ENCODE assay signal across 8 cellular contexts in the genomic region with DNA sequence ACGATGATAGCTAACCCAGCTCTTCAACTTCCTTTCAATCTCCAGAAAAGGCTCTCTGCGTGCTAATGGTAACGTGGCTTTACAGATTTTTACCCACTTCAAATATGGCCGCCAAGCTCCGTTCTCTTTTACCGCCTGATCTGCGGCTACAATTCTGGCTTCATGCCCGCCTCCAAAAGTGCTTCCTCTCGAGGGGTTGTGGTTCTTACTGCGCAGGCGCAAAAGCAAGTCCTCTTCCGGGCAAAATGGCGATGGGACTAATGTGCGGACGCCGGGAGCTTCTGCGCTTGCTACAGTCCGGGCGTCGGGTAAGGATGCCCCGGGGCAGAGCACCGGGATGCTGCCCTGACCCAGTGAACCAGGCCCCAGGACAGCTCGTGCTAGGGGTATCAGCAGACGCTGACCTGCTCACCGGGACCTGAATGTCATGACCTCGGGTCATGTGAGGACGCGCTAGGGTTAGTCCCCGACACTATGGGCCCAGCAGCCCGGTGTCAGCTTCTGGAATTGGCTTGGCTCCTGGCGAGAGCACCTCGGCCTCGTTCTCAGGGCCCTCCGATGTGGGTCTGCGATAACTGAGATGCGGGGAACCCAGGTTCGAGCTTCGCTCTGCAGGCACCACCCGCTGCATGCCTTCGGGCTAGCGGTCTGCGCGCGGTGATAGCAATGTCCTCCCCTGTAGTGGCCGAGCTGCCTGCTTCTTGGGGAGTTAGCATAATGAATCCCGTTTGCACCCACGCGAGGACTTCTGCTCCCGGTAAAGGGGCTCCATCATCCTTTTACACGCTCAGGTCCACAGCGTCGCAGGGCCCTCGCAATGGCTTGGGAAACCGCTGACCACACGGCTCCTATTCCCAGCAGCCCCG. TPM values are rescaled to one million over a fixed set of nuclear protein-coding genes. Genes with fewer than 3 reads are reported as not detected.
DNase-seq lines count a peak whose midpoint lies in the region; TF ChIP-seq lines count a peak whose summit lies in the region.

A gene (plus strand): TSS at position 232 of the 866 bp plus-strand sequence. CDS start 14 bp downstream, at position 246.

- H3K9ac ChIP-seq in SK-N-SH: peak within 1 kb of the TSS; percentile 74

- no peak for TF ChIP-seq EP300 in SK-N-SH (IDR thresholded peaks at IDR 0.05; ENCODE audit: borderline replicate concordance in 1 of 2, low read depth in 1 of 2, low read length in 1 of 2)
- no peak for TF ChIP-seq EP300 in suprapubic skin (IDR thresholded peaks at IDR 0.05)

- H3K27ac ChIP-seq in SK-N-SH (ENCODE audit: low read depth in 2 of 2, low read length in 1 of 2) (peak within 1 kb of the TSS; percentile 53 to 92), suprapubic skin (peak within 1 kb of the TSS; percentile 55)

- H4K20me1 ChIP-seq in SK-N-SH (ENCODE audit: insufficient read depth): no peaks in the 10 kb centered on the region

- H3K9me3 ChIP-seq in SK-N-SH (no peaks in the 10 kb centered on the region), suprapubic skin (peaks cover 7% of the 10 kb centered on the region)

- no peaks in the 10 kb centered on the region for H3K27me3 ChIP-seq in SK-N-SH (ENCODE audit: insufficient read depth)
- no peaks in the 10 kb centered on the region for H3K27me3 ChIP-seq in suprapubic skin

- no peaks in the 10 kb centered on the region for H3K9me2 ChIP-seq in SK-N-SH

- peak within 1 kb of the TSS; percentile 96 for H2AFZ ChIP-seq in SK-N-SH (ENCODE audit: low read depth)

- H3K4me1 ChIP-seq in SK-N-SH (ENCODE audit: control insufficient read depth in 1 of 2, insufficient read depth in 2 of 2, low read depth in 1 of 2, low read length in 1 of 2) (peaks cover 6 to 10% of the 10 kb centered on the region in 2 experiments; a peak in 2 of 4 replicates), suprapubic skin (peaks cover 20% of the 10 kb centered on the region)

- POLR2A ChIA-PET in HEK293T (lab: Yijun Ruan, JAX) (interaction anchor here (0.7 to 2.8 kb wide), 40 partner anchors 9 to 554 kb away, joined by 3 to 19 read pairs (median 4); a partner anchor contains a TSS), SK-N-SH (lab: Yijun Ruan, JAX) (interaction anchor here (1.0 to 1.5 kb wide), 5 partner anchors 14 to 104 kb away, joined by 3 to 6 read pairs (median 4); a partner anchor contains a TSS)

- peaks cover 28% of the 10 kb centered on the region for H3K79me2 ChIP-seq in SK-N-SH (ENCODE audit: insufficient read depth)

- no peak for TF ChIP-seq CTCF in SK-N-SH (IDR thresholded peaks at IDR 0.05)
- TF ChIP-seq CTCF in suprapubic skin (IDR thresholded peaks at IDR 0.05): no peak

- TF ChIP-seq POLR2A in suprapubic skin (IDR thresholded peaks at IDR 0.05): peak in 1 of 2 donors; percentile 45

- H3K4me3 ChIP-seq in SK-N-SH (ENCODE audit: low read depth in 2 of 2, low read length in 1 of 2): peak within 1 kb of the TSS; percentile 85 to 93
- H3K4me3 ChIP-seq in suprapubic skin: peak within 1 kb of the TSS; percentile 60

- CTCF ChIA-PET in HEK293T (lab: Yijun Ruan, JAX) (interaction anchor here (0.6 to 2.5 kb wide), 5 partner anchors 9 to 210 kb away, joined by 3 to 7 read pairs (median 3); no protein-coding TSS in a partner anchor), SK-N-SH (lab: Yijun Ruan, JAX) (interaction anchor here (1.0 to 3.2 kb wide), 8 partner anchors 18 to 211 kb away, joined by 3 to 16 read pairs (median 4); no protein-coding TSS in a partner anchor)

- DNase-seq in GDM1 (lab: John Stamatoyannopoulos, UW): peak; percentile 94
- peak; percentile 92 for DNase-seq in HEK293T (ENCODE audit: extremely low spot score)
- DNase-seq in NCI-H1048 (lab: John Stamatoyannopoulos, UW): peak; percentile 97
- DNase-seq in SK-N-SH: peak; percentile 88
- DNase-seq in activated naive CD4-positive, alpha-beta T cell treated with anti-CD3 and anti-CD28 coated beads, Interleukin-2, amount 50 U/mL, for 16 hours: peak; percentile 93
- DNase-seq in globus pallidus (ENCODE audit: low spot score): peak; percentile 96
- peak in 55 of 56 donors; percentile 66 to 98 (median 90) for DNase-seq in nucleus accumbens (lab: John Stamatoyannopoulos, UW)
- DNase-seq in suprapubic skin (ENCODE audit: low spot score in 2 of 2): peak; percentile 99

- H3K4me2 ChIP-seq in SK-N-SH: peak within 1 kb of the TSS; percentile 81

- under 1% methylated on average over 39 of the region's 56 CpGs for WGBS in SK-N-SH (ENCODE audit: low lambda C conversion rate)
- 0% methylated on average over 27 of the region's 56 CpGs for WGBS in suprapubic skin

- peaks cover 34 to 35% of the 10 kb centered on the region in 2 experiments for H3K36me3 ChIP-seq in SK-N-SH (replicated peaks in 1 of 2; ENCODE audit: control insufficient read depth in 1 of 2, insufficient read depth in 2 of 2, low read length in 1 of 2)
- peaks cover 36% of the 10 kb centered on the region for H3K36me3 ChIP-seq in suprapubic skin

- H3F3A ChIP-seq in SK-N-SH (replicated peaks; ENCODE audit: insufficient read depth): no peaks in the 10 kb centered on the region

- no peak for TF ChIP-seq RAD21 in SK-N-SH (IDR thresholded peaks at IDR 0.05; ENCODE audit: low read length)

TF ChIP-seq in HEK293T, 16 proteins besides CTCF, POLR2A, EP300 and RAD21:
- TF ChIP-seq NFRKB (IDR thresholded peaks at IDR 0.05) (peak; percentile 92), FOXK2 (IDR thresholded peaks at IDR 0.05) (no peak), LEF1 (IDR thresholded peaks at IDR 0.05; ENCODE audit: borderline replicate concordance) (no peak), ARNT (IDR thresholded peaks at IDR 0.05) (no peak), FOXA1 (IDR thresholded peaks at IDR 0.05) (no peak), L3MBTL2 (conservative IDR thresholded peaks at IDR 0.05) (peak; percentile 95), ELF4 (IDR thresholded peaks at IDR 0.05) (peak; percentile 66; the same call in 1 of the 2 replicates), CTBP1 (IDR thresholded peaks at IDR 0.05; ENCODE audit: borderline replicate concordance) (no peak), HDGF (IDR thresholded peaks at IDR 0.05; ENCODE audit: borderline replicate concordance) (no peak), FOXM1 (IDR thresholded peaks at IDR 0.05; ENCODE audit: borderline replicate concordance) (no peak), SUZ12 (IDR thresholded peaks at IDR 0.05) (no peak)
- TF ChIP-seq, protein P1, sequence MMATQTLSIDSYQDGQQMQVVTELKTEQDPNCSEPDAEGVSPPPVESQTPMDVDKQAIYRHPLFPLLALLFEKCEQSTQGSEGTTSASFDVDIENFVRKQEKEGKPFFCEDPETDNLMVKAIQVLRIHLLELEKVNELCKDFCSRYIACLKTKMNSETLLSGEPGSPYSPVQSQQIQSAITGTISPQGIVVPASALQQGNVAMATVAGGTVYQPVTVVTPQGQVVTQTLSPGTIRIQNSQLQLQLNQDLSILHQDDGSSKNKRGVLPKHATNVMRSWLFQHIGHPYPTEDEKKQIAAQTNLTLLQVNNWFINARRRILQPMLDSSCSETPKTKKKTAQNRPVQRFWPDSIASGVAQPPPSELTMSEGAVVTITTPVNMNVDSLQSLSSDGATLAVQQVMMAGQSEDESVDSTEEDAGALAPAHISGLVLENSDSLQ (IDR thresholded peaks at IDR 0.05): no peak

TF ChIP-seq in SK-N-SH, 30 proteins besides CTCF, POLR2A, EP300 and RAD21 (continues in another document):
- TF ChIP-seq GABPA (IDR thresholded peaks at IDR 0.05; ENCODE audit: low read depth) (peak; percentile 85), TAF1 (IDR thresholded peaks at IDR 0.05; ENCODE audit: borderline replicate concordance, low read depth, low read length) (peak; percentile 86), FOXM1 (IDR thresholded peaks at IDR 0.05; ENCODE audit: low read depth) (no peak), EZH2phosphoT487 (IDR thresholded peaks at IDR 0.05; ENCODE audit: borderline replicate concordance, low read depth) (no peak)
- TF ChIP-seq, protein P2, sequence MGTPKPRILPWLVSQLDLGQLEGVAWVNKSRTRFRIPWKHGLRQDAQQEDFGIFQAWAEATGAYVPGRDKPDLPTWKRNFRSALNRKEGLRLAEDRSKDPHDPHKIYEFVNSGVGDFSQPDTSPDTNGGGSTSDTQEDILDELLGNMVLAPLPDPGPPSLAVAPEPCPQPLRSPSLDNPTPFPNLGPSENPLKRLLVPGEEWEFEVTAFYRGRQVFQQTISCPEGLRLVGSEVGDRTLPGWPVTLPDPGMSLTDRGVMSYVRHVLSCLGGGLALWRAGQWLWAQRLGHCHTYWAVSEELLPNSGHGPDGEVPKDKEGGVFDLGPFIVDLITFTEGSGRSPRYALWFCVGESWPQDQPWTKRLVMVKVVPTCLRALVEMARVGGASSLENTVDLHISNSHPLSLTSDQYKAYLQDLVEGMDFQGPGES (IDR thresholded peaks at IDR 0.05; ENCODE audit: low read depth, low read length): no peak
- TF ChIP-seq, protein P3, sequence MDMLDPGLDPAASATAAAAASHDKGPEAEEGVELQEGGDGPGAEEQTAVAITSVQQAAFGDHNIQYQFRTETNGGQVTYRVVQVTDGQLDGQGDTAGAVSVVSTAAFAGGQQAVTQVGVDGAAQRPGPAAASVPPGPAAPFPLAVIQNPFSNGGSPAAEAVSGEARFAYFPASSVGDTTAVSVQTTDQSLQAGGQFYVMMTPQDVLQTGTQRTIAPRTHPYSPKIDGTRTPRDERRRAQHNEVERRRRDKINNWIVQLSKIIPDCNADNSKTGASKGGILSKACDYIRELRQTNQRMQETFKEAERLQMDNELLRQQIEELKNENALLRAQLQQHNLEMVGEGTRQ (IDR thresholded peaks at IDR 0.05; ENCODE audit: borderline replicate concordance, low read depth, low read length): no peak
- TF ChIP-seq, protein P4, sequence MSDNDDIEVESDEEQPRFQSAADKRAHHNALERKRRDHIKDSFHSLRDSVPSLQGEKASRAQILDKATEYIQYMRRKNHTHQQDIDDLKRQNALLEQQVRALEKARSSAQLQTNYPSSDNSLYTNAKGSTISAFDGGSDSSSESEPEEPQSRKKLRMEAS (IDR thresholded peaks at IDR 0.05; ENCODE audit: low read depth): peak; percentile 96
- TF ChIP-seq, protein P5, sequence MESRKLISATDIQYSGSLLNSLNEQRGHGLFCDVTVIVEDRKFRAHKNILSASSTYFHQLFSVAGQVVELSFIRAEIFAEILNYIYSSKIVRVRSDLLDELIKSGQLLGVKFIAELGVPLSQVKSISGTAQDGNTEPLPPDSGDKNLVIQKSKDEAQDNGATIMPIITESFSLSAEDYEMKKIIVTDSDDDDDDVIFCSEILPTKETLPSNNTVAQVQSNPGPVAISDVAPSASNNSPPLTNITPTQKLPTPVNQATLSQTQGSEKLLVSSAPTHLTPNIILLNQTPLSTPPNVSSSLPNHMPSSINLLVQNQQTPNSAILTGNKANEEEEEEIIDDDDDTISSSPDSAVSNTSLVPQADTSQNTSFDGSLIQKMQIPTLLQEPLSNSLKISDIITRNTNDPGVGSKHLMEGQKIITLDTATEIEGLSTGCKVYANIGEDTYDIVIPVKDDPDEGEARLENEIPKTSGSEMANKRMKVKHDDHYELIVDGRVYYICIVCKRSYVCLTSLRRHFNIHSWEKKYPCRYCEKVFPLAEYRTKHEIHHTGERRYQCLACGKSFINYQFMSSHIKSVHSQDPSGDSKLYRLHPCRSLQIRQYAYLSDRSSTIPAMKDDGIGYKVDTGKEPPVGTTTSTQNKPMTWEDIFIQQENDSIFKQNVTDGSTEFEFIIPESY (IDR thresholded peaks at IDR 0.05; ENCODE audit: borderline replicate concordance, low read depth): no peak

RNA-seq across cellular contexts. Expression of the gene that starts here (rescaled TPM):
- 119 and 133 TPM in 2 replicates for polyA plus RNA-seq in SK-N-SH (2012; rRNA removed)
- polyA plus RNA-seq in SK-N-SH (2012; cell fraction: cytosol; rRNA removed): 82.3 and 93.3 TPM in 2 replicates
- 155 and 283 TPM in 2 replicates for polyA plus RNA-seq in SK-N-SH (2012; cell fraction: nucleus; rRNA removed)
- 100 to 1,000 TPM in 2 of 4 donors, 10 to 100 TPM in 2; 75.7 to 107 (median 91.8) TPM for total RNA-seq in suprapubic skin

Comparison
In these comparisons a context has a peak if more than half of its experiments do, and no peak if none do; other contexts are left out.
1. Peak in every context shown above with its lines: DNase-seq, H3K4me3 ChIP-seq and H3K27ac ChIP-seq.